ENCODE assay signal across 19 cellular contexts in the genomic region with DNA sequence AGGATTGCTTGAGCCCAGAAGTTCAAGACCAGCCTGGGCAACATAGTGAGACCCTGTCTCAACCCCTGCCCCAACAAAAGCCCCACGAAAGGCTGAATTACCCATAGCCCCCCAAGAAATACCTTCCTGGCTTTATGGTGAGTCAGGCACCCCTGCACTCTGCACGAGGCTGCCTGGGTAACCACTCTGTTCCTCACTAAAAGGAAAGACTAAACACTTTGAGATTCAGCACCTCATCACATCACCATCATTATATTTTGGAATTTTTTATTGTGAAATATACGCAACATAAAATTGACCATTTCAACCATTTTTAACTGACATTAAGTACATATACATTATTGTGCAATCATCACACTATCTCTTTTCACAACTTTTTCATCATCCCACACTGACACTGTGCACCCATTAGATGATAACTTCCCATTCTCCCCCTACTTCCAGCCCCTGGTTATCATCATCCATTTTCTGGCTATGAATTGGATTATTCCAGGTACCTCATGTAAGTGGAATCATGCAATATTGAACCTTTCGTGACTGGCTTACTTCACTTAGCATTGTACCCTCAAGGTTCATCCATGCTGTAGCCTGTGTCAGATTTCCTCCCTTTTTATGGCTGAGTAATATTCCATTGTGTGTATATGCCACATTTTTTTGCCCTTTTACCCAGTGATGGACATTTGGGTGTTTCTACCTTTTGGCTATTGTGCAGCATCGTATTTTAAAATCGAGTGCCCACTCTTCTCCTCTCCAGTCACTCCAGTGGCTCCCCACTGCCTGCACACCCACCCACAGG.
"Had no signal": no experiment of that assay in that cellular context is flagged by ENCODE, and none has a peak within 500 bp of the region (broad histone marks: within the 10 kb centered on the region; RNA-seq: fewer than 3 reads in every experiment).

No MANE protein-coding gene starts in this region.

- H3K36me3 Mint-ChIP-seq: T-cell had no signal

- H3K9me3 Mint-ChIP-seq: activated T-cell treated with anti-CD3 and anti-CD28 coated beads, Interleukin-2, amount 50 U/mL, for 24 hours had no signal

- H3K4me3 Mint-ChIP-seq: activated CD4-positive, alpha-beta memory T cell treated with anti-CD3 and anti-CD28 coated beads, Interleukin-2, amount 10 ng/mL, durations not matched to agents 7 days and 5 days; activated CD4-positive, alpha-beta T cell treated with anti-CD3 and anti-CD28 coated beads for 36 hours; activated T-cell treated with anti-CD3 and anti-CD28 coated beads, Interleukin-2, amount 50 U/mL, for 24 hours had no signal

- DNase-seq: activated CD4-positive, alpha-beta T cell treated with anti-CD3 and anti-CD28 coated beads, Interleukin-2, amount 50 U/mL, for 1 hour; activated CD8-positive, alpha-beta memory T cell treated with anti-CD3 and anti-CD28 coated beads, Interleukin-2, amount 50 U/mL, for 48 hours; activated effector memory CD4-positive, alpha-beta T cell treated with anti-CD3 and anti-CD28 coated beads, Interleukin-2, amount 50 U/mL, for 16 hours; activated naive CD4-positive, alpha-beta T cell treated with Interleukin-2 at 50 U/mL for 16 hours; activated T-cell treated with anti-CD3 and anti-CD28 coated beads, Interleukin-2, amount 50 U/mL, for 24 hours; cerebellar nuclear complex; NCI-H1092; NCI-H1417; NCI-H1694; NCI-H2107; NCI-H2171 treated with DMSO at 0.1 percent for 48 hours; NCI-H526; NCI-H774; T-cell; T1000 had no signal

- H3K27ac ChIP-seq: VCaP had no signal

- H3K27ac Mint-ChIP-seq: activated CD4-positive, alpha-beta memory T cell treated with anti-CD3 and anti-CD28 coated beads, Interleukin-2, amount 10 ng/mL, durations not matched to agents 7 days and 5 days; activated CD4-positive, alpha-beta T cell treated with anti-CD3 and anti-CD28 coated beads for 36 hours; activated naive CD4-positive, alpha-beta T cell treated with anti-CD3 and anti-CD28 coated beads, Interleukin-2, amount 50 U/mL, for 72 hours; activated T-cell treated with anti-CD3 and anti-CD28 coated beads, Interleukin-2, amount 50 U/mL, for 24 hours; T-cell had no signal
